ENCODE assay signal across 4 cellular contexts in the genomic region with DNA sequence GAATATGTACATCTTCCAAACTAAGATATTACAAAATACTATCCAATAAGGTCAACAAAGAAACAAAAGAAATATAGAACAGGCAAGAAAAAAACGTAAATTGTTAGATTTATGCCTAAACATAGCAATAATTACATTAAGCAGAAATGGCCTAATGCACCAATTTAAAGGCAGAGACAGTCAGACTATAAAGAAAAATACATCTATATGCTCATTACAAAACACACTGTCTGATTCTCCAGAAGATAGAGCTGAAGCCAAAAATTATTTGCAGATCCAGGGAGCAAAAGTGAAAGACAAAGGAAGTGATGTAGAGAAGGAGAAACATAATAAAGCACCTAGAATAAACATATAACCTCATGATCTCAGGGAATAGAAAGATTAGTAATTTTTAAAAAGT.
"Had no signal": no experiment of that assay in that cellular context is flagged by ENCODE, and none has a peak within 500 bp of the region (broad histone marks: within the 10 kb centered on the region; RNA-seq: fewer than 3 reads in every experiment).

No MANE protein-coding gene starts in this region.

- H3K27ac ChIP-seq: HL-60 had no signal

- ATAC-seq: HepG2, K562 had no signal

- DNase-seq: IMR-90 had no signal

- H3K4me3 ChIP-seq: K562 had no signal
